1 cellular context compared by ENCODE assay signal in the genomic region with DNA sequence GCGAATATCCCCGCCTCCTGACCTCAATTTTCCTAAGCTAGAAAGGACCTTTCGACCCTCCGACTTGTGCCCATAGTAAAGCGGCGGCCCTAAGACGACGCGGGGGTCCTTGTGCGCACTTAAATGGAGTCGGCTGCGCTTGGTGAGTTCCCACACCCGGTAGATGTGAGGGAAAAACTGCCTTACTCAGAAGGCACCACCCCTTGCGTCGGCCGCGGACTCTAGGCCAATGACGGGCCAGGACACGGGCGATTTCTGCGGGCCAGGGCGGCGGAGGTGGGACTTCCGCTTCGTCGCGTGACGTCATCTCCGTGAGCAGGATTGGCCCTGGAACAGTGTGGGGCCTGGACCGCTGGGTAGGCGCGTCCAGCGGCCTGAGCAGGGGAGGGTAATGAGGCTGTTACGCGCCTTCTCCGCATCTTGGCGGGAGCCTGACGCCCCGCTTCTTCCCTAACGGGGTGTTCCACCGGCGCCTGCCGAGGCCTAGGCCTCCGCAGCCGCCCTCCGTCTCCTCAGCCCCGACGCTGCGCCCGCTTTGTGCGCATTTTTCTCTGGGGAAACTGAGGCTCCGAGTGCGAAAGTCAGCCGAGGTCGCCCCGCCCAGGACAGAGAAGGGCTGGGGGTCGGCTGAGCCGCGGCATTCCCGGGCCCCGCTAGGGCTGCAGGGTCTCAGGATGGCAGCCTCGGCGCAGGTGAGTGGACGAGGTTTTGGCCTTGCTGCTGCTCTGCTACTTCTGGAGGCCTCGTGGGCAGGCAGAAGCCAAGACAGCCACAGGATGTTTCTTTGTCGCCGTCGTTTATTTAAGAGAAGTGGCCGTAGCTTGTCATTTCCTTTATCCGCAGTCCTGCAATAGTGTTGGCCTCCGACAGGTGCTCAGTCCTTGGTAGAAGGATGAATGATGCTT.
TF ChIP-seq lines count a peak whose summit lies in the region.

A gene (plus strand): TSS at position 293 of the 905 bp plus-strand sequence. CDS start 382 bp downstream, at position 675.

TF ChIP-seq in HepG2, 621 proteins besides CTCF, POLR2A, EP300 and RAD21 (continued from another document):
- TF ChIP-seq, protein P1, sequence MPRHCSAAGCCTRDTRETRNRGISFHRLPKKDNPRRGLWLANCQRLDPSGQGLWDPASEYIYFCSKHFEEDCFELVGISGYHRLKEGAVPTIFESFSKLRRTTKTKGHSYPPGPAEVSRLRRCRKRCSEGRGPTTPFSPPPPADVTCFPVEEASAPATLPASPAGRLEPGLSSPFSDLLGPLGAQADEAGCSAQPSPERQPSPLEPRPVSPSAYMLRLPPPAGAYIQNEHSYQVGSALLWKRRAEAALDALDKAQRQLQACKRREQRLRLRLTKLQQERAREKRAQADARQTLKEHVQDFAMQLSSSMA (CRISPR knock-in tag; IDR thresholded peaks at IDR 0.05): 0 out of 2 replicates have a peak, but pooled peaks have one; percentile 75
- no peak for TF ChIP-seq NCOA2 (CRISPR knock-in tag; IDR thresholded peaks at IDR 0.05)
- TF ChIP-seq KDM5A (IDR thresholded peaks at IDR 0.05; ENCODE audit: borderline replicate concordance, low read length): 0 out of 2 replicates have a peak, but pooled peaks have one; percentile 79
- TF ChIP-seq HHEX (CRISPR knock-in tag; IDR thresholded peaks at IDR 0.05): no peak
- TF ChIP-seq, protein P2, sequence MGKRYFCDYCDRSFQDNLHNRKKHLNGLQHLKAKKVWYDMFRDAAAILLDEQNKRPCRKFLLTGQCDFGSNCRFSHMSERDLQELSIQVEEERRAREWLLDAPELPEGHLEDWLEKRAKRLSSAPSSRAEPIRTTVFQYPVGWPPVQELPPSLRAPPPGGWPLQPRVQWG (CRISPR knock-in tag; IDR thresholded peaks at IDR 0.05; ENCODE audit: borderline replicate concordance, low read depth): no peak
- TF ChIP-seq, protein P3, sequence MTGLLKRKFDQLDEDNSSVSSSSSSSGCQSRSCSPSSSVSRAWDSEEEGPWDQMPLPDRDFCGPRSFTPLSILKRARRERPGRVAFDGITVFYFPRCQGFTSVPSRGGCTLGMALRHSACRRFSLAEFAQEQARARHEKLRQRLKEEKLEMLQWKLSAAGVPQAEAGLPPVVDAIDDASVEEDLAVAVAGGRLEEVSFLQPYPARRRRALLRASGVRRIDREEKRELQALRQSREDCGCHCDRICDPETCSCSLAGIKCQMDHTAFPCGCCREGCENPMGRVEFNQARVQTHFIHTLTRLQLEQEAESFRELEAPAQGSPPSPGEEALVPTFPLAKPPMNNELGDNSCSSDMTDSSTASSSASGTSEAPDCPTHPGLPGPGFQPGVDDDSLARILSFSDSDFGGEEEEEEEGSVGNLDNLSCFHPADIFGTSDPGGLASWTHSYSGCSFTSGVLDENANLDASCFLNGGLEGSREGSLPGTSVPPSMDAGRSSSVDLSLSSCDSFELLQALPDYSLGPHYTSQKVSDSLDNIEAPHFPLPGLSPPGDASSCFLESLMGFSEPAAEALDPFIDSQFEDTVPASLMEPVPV (CRISPR knock-in tag; IDR thresholded peaks at IDR 0.05): peak; percentile 70; the same call in 1 of the 2 replicates
- TF ChIP-seq, protein P4, sequence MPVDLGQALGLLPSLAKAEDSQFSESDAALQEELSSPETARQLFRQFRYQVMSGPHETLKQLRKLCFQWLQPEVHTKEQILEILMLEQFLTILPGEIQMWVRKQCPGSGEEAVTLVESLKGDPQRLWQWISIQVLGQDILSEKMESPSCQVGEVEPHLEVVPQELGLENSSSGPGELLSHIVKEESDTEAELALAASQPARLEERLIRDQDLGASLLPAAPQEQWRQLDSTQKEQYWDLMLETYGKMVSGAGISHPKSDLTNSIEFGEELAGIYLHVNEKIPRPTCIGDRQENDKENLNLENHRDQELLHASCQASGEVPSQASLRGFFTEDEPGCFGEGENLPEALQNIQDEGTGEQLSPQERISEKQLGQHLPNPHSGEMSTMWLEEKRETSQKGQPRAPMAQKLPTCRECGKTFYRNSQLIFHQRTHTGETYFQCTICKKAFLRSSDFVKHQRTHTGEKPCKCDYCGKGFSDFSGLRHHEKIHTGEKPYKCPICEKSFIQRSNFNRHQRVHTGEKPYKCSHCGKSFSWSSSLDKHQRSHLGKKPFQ (CRISPR knock-in tag; IDR thresholded peaks at IDR 0.05; ENCODE audit: insufficient replicate concordance): no peak
- TF ChIP-seq PAWR (CRISPR knock-in tag; IDR thresholded peaks at IDR 0.05; ENCODE audit: borderline replicate concordance): no peak
- no peak for TF ChIP-seq MTF1 (CRISPR knock-in tag; IDR thresholded peaks at IDR 0.05)
- TF ChIP-seq, protein P5, sequence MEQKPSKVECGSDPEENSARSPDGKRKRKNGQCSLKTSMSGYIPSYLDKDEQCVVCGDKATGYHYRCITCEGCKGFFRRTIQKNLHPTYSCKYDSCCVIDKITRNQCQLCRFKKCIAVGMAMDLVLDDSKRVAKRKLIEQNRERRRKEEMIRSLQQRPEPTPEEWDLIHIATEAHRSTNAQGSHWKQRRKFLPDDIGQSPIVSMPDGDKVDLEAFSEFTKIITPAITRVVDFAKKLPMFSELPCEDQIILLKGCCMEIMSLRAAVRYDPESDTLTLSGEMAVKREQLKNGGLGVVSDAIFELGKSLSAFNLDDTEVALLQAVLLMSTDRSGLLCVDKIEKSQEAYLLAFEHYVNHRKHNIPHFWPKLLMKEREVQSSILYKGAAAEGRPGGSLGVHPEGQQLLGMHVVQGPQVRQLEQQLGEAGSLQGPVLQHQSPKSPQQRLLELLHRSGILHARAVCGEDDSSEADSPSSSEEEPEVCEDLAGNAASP (CRISPR knock-in tag; IDR thresholded peaks at IDR 0.05; ENCODE audit: borderline replicate concordance): no peak
- TF ChIP-seq MYC (CRISPR knock-in tag; IDR thresholded peaks at IDR 0.05; ENCODE audit: borderline replicate concordance): peak; percentile 62; the same call in 1 of the 2 replicates
- peak; percentile 65; the same call in 1 of the 2 replicates for TF ChIP-seq ZBTB20 (CRISPR knock-in tag; IDR thresholded peaks at IDR 0.05; ENCODE audit: borderline replicate concordance, low read depth)
- TF ChIP-seq, protein P6, sequence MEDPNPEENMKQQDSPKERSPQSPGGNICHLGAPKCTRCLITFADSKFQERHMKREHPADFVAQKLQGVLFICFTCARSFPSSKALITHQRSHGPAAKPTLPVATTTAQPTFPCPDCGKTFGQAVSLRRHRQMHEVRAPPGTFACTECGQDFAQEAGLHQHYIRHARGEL (CRISPR knock-in tag; IDR thresholded peaks at IDR 0.05): no peak
- TF ChIP-seq, protein P7, sequence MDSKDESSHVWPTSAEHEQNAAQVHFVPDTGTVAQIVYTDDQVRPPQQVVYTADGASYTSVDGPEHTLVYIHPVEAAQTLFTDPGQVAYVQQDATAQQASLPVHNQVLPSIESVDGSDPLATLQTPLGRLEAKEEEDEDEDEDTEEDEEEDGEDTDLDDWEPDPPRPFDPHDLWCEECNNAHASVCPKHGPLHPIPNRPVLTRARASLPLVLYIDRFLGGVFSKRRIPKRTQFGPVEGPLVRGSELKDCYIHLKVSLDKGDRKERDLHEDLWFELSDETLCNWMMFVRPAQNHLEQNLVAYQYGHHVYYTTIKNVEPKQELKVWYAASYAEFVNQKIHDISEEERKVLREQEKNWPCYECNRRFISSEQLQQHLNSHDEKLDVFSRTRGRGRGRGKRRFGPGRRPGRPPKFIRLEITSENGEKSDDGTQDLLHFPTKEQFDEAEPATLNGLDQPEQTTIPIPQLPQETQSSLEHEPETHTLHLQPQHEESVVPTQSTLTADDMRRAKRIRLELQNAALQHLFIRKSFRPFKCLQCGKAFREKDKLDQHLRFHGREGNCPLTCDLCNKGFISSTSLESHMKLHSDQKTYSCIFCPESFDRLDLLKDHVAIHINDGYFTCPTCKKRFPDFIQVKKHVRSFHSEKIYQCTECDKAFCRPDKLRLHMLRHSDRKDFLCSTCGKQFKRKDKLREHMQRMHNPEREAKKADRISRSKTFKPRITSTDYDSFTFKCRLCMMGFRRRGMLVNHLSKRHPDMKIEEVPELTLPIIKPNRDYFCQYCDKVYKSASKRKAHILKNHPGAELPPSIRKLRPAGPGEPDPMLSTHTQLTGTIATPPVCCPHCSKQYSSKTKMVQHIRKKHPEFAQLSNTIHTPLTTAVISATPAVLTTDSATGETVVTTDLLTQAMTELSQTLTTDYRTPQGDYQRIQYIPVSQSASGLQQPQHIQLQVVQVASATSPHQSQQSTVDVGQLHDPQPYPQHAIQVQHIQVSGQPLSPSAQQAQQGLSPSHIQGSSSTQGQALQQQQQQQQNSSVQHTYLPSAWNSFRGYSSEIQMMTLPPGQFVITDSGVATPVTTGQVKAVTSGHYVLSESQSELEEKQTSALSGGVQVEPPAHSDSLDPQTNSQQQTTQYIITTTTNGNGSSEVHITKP (CRISPR knock-in tag; IDR thresholded peaks at IDR 0.05; ENCODE audit: low read depth): peak; percentile 72
- TF ChIP-seq ZNF709 (CRISPR knock-in tag; IDR thresholded peaks at IDR 0.05): peak; percentile 51; the same call in 1 of the 2 replicates
- no peak for TF ChIP-seq ZFP41 (CRISPR knock-in tag; IDR thresholded peaks at IDR 0.05; ENCODE audit: borderline replicate concordance)
- TF ChIP-seq, protein P8, sequence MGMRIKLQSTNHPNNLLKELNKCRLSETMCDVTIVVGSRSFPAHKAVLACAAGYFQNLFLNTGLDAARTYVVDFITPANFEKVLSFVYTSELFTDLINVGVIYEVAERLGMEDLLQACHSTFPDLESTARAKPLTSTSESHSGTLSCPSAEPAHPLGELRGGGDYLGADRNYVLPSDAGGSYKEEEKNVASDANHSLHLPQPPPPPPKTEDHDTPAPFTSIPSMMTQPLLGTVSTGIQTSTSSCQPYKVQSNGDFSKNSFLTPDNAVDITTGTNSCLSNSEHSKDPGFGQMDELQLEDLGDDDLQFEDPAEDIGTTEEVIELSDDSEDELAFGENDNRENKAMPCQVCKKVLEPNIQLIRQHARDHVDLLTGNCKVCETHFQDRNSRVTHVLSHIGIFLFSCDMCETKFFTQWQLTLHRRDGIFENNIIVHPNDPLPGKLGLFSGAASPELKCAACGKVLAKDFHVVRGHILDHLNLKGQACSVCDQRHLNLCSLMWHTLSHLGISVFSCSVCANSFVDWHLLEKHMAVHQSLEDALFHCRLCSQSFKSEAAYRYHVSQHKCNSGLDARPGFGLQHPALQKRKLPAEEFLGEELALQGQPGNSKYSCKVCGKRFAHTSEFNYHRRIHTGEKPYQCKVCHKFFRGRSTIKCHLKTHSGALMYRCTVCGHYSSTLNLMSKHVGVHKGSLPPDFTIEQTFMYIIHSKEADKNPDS (CRISPR knock-in tag; IDR thresholded peaks at IDR 0.05): no peak
- no peak for TF ChIP-seq MIER3 (CRISPR knock-in tag; IDR thresholded peaks at IDR 0.05; ENCODE audit: borderline replicate concordance)
- TF ChIP-seq SIX4 (CRISPR knock-in tag; IDR thresholded peaks at IDR 0.05): no peak
- no peak for TF ChIP-seq HDAC6 (IDR thresholded peaks at IDR 0.05; ENCODE audit: low read depth, low read length)
- TF ChIP-seq, protein P9, sequence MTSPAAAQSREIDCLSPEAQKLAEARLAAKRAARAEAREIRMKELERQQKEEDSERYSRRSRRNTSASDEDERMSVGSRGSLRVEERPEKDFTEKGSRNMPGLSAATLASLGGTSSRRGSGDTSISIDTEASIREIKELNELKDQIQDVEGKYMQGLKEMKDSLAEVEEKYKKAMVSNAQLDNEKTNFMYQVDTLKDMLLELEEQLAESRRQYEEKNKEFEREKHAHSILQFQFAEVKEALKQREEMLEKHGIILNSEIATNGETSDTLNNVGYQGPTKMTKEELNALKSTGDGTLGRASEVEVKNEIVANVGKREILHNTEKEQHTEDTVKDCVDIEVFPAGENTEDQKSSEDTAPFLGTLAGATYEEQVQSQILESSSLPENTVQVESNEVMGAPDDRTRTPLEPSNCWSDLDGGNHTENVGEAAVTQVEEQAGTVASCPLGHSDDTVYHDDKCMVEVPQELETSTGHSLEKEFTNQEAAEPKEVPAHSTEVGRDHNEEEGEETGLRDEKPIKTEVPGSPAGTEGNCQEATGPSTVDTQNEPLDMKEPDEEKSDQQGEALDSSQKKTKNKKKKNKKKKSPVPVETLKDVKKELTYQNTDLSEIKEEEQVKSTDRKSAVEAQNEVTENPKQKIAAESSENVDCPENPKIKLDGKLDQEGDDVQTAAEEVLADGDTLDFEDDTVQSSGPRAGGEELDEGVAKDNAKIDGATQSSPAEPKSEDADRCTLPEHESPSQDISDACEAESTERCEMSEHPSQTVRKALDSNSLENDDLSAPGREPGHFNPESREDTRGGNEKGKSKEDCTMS (CRISPR knock-in tag; conservative IDR thresholded peaks at IDR 0.05): no peak
- TF ChIP-seq ZEB1 (IDR thresholded peaks at IDR 0.05; ENCODE audit: insufficient replicate concordance, low read depth): no peak
- TF ChIP-seq, protein P10, sequence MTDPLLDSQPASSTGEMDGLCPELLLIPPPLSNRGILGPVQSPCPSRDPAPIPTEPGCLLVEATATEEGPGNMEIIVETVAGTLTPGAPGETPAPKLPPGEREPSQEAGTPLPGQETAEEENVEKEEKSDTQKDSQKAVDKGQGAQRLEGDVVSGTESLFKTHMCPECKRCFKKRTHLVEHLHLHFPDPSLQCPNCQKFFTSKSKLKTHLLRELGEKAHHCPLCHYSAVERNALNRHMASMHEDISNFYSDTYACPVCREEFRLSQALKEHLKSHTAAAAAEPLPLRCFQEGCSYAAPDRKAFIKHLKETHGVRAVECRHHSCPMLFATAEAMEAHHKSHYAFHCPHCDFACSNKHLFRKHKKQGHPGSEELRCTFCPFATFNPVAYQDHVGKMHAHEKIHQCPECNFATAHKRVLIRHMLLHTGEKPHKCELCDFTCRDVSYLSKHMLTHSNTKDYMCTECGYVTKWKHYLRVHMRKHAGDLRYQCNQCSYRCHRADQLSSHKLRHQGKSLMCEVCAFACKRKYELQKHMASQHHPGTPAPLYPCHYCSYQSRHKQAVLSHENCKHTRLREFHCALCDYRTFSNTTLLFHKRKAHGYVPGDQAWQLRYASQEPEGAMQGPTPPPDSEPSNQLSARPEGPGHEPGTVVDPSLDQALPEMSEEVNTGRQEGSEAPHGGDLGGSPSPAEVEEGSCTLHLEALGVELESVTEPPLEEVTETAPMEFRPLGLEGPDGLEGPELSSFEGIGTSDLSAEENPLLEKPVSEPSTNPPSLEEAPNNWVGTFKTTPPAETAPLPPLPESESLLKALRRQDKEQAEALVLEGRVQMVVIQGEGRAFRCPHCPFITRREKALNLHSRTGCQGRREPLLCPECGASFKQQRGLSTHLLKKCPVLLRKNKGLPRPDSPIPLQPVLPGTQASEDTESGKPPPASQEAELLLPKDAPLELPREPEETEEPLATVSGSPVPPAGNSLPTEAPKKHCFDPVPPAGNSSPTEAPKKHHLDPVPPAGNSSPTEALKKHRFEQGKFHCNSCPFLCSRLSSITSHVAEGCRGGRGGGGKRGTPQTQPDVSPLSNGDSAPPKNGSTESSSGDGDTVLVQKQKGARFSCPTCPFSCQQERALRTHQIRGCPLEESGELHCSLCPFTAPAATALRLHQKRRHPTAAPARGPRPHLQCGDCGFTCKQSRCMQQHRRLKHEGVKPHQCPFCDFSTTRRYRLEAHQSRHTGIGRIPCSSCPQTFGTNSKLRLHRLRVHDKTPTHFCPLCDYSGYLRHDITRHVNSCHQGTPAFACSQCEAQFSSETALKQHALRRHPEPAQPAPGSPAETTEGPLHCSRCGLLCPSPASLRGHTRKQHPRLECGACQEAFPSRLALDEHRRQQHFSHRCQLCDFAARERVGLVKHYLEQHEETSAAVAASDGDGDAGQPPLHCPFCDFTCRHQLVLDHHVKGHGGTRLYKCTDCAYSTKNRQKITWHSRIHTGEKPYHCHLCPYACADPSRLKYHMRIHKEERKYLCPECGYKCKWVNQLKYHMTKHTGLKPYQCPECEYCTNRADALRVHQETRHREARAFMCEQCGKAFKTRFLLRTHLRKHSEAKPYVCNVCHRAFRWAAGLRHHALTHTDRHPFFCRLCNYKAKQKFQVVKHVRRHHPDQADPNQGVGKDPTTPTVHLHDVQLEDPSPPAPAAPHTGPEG (CRISPR knock-in tag; IDR thresholded peaks at IDR 0.05): no peak
- TF ChIP-seq PTBP1 (IDR thresholded peaks at IDR 0.05; ENCODE audit: low read depth, low read length, poor library complexity, severe bottlenecking): no peak
- TF ChIP-seq ZNF670 (CRISPR knock-in tag; IDR thresholded peaks at IDR 0.05; ENCODE audit: borderline replicate concordance): peak; percentile 77; the same call in 1 of the 2 replicates
- TF ChIP-seq MAF1 (CRISPR knock-in tag; IDR thresholded peaks at IDR 0.05; ENCODE audit: borderline replicate concordance): no peak
